Comparison of ENCODE assay signal across 8 cellular contexts in genomic region chr1:169106095-169106920, GRCh38. TPM values are rescaled to one million over a fixed set of nuclear protein-coding genes. Genes with fewer than 3 reads are reported as not detected.
DNase-seq lines count a peak whose midpoint lies in the region; ATAC-seq and TF ChIP-seq lines count a peak whose summit lies in the region.

ATP1B1 (plus strand) TSS chr1:169106690; CDS start chr1:169106830, 140 bp downstream.

- peak within 1 kb of the TSS; percentile 91 for H3K27ac ChIP-seq in OCI-LY3 (ENCODE audit: low read length)
- peak within 1 kb of the TSS; percentile 75 for H3K27ac ChIP-seq in epithelial cell of prostate

- peaks cover 36% of the 10 kb centered on the region for H3K4me1 ChIP-seq in OCI-LY3 (ENCODE audit: low read length)

- H3K36me3 ChIP-seq in OCI-LY3 (replicated peaks; ENCODE audit: low read depth, low read length): peaks cover 20% of the 10 kb centered on the region

- DNase-seq in DMS114 treated with DMSO at 0.1 percent for 48 hours (lab: John Stamatoyannopoulos, UW; ENCODE audit: unreplicated experiment) (peak; percentile 55), HuH-7 (ENCODE audit: low spot score) (peak; percentile 94), activated T-cell treated with anti-CD3 and anti-CD28 coated beads for 4 hours (peak; percentile 68), epithelial cell of prostate (ENCODE audit: low read depth, low spot score) (no peak), mucosa of gallbladder (ENCODE audit: low spot score) (peak; percentile 90)
- peak; percentile 42 to 58 for DNase-seq in stimulated activated CD8-positive, alpha-beta memory T cell treated with anti-CD3 and anti-CD28 coated beads, Interleukin-4, amount 100 ng/mL, for 4 hours (ENCODE audit: low read depth in 2 of 2, low spot score in 1 of 2)

- peaks cover 28% of the 10 kb centered on the region for H3K27me3 ChIP-seq in OCI-LY3 (ENCODE audit: low read depth, low read length)

- peak within 1 kb of the TSS; percentile 94 for H3K4me3 ChIP-seq in OCI-LY3 (ENCODE audit: low read length)

- peaks cover 11% of the 10 kb centered on the region for H4K20me1 ChIP-seq in OCI-LY3 (ENCODE audit: insufficient read depth, low read length)

- H3K79me2 ChIP-seq in OCI-LY3 (ENCODE audit: low read length): peaks cover 48% of the 10 kb centered on the region

- H3K9me3 ChIP-seq in OCI-LY3 (ENCODE audit: insufficient read depth, low read length): no peaks in the 10 kb centered on the region

- peak within 1 kb of the TSS; percentile 98 for H3K9ac ChIP-seq in OCI-LY3 (ENCODE audit: low read length)

- peak within 1 kb of the TSS; percentile 34; the same call in 1 of the 2 replicates for H2AFZ ChIP-seq in OCI-LY3 (ENCODE audit: low read depth, low read length)

- peak; percentile 92 for ATAC-seq in GM21515 (IDR thresholded peaks at IDR 0.05; ENCODE audit: unreplicated experiment)

- H3K4me2 ChIP-seq in OCI-LY3 (ENCODE audit: low read length): peak within 1 kb of the TSS; percentile 92

- TF ChIP-seq CTCF in OCI-LY3 (IDR thresholded peaks at IDR 0.05; ENCODE audit: low read depth, low read length): 0 out of 2 replicates have a peak, but pooled peaks have one; percentile 15

RNA-seq across cellular contexts. Expression of gene ATP1B1, which starts in this region (rescaled TPM):
- total RNA-seq in mucosa of gallbladder: 739 TPM
